8 cellular contexts compared by ENCODE assay signal in genomic region chr3:128491900-128492352, GRCh38.
DNase-seq lines count a peak whose midpoint lies in the region; ATAC-seq and TF ChIP-seq lines count a peak whose summit lies in the region.
"Had no signal": no experiment of that assay in that cellular context is flagged by ENCODE, and none has a peak within 500 bp of the region (broad histone marks: within the 10 kb centered on the region; RNA-seq: fewer than 3 reads in every experiment).

No MANE protein-coding gene starts in this region.

- ATAC-seq in effector memory CD8-positive, alpha-beta T cell (replicated peaks), result no peak
- ATAC-seq in HG03135 (IDR thresholded peaks at IDR 0.05; ENCODE audit: unreplicated experiment) (no peak), GM18873 (IDR thresholded peaks at IDR 0.05; ENCODE audit: low FRiP score, unreplicated experiment) (no peak)

- H3K27ac Mint-ChIP-seq in effector memory CD8-positive, alpha-beta T cell, result no peak overlapping the region
- H3K27ac Mint-ChIP-seq: activated T-helper 1 cell treated with anti-CD3 and anti-CD28 coated beads, Interleukin-12 subunit alpha, Interleukin-12 subunit beta, Interleukin-2, Interleukin-4 antibody, amounts not matched to agents 30 ng/mL and 10 ng/mL and 1 ng/mL, durations not matched to agents 14 hours and 24 hours and 36 hours had no signal

- H3K27ac ChIP-seq in parathyroid adenoma, result no peak overlapping the region

- peaks cover 8% of the 10 kb centered on the region for H3K4me1 ChIP-seq in parathyroid adenoma

- peaks cover 20 to 24% of the 10 kb centered on the region in 2 donors for H3K4me1 Mint-ChIP-seq in effector memory CD8-positive, alpha-beta T cell (ENCODE audit: low read depth in 2 of 2)

- no peaks in the 10 kb centered on the region for H3K79me2 ChIP-seq in parathyroid adenoma

- H3K4me2 ChIP-seq in parathyroid adenoma (ENCODE audit: low read length), result peak overlapping the region; percentile 93

- peaks cover 75 to 95% of the 10 kb centered on the region in 2 donors for H3K27me3 Mint-ChIP-seq in effector memory CD8-positive, alpha-beta T cell

- no peaks in the 10 kb centered on the region for H3K27me3 ChIP-seq in parathyroid adenoma (ENCODE audit: control insufficient read depth, insufficient read depth, low read length)

- TF ChIP-seq POLR2A in NB4 (IDR thresholded peaks at IDR 0.05; ENCODE audit: extremely low read depth, insufficient read length), result no peak

- H3K9ac ChIP-seq in parathyroid adenoma, result no peak overlapping the region

- H3K36me3 Mint-ChIP-seq in effector memory CD8-positive, alpha-beta T cell (ENCODE audit: insufficient read depth), result peaks cover 3% of the 10 kb centered on the region

- no peak overlapping the region for H2AFZ ChIP-seq in parathyroid adenoma

- TF ChIP-seq CTCF in NB4 (IDR thresholded peaks at IDR 0.05; ENCODE audit: low read depth, low read length) (no peak), parathyroid adenoma (IDR thresholded peaks at IDR 0.05) (no peak)

- no peaks in the 10 kb centered on the region for H3K9me3 ChIP-seq in parathyroid adenoma (ENCODE audit: control insufficient read depth, low read length)

- peak; percentile 11 for DNase-seq in DMS53 treated with DMSO at 0.1 percent for 48 hours (lab: John Stamatoyannopoulos, UW; ENCODE audit: unreplicated experiment)
- peak; percentile 53 for DNase-seq in NB4 (ENCODE audit: low read depth)
- DNase-seq in effector memory CD8-positive, alpha-beta T cell, result no peak
- no peak for DNase-seq in stimulated activated CD4-positive, alpha-beta T cell treated with anti-CD3 and anti-CD28 coated beads, Interleukin-1b, Interleukin-23, amount 100 ng/mL, for 48 hours

- no peaks in the 10 kb centered on the region for H3K9me3 Mint-ChIP-seq in effector memory CD8-positive, alpha-beta T cell
- H3K9me3 Mint-ChIP-seq: activated T-helper 1 cell treated with anti-CD3 and anti-CD28 coated beads, Interleukin-12 subunit alpha, Interleukin-12 subunit beta, Interleukin-2, Interleukin-4 antibody, amounts not matched to agents 30 ng/mL and 10 ng/mL and 1 ng/mL, durations not matched to agents 14 hours and 24 hours and 36 hours had no signal

- H3K36me3 ChIP-seq in parathyroid adenoma (ENCODE audit: control insufficient read depth, insufficient read depth, low read length), result no peaks in the 10 kb centered on the region

- peak overlapping the region; percentile 20 to 51 for H3K4me3 Mint-ChIP-seq in effector memory CD8-positive, alpha-beta T cell
- H3K4me3 Mint-ChIP-seq: activated T-helper 1 cell treated with anti-CD3 and anti-CD28 coated beads, Interleukin-12 subunit alpha, Interleukin-12 subunit beta, Interleukin-2, Interleukin-4 antibody, amounts not matched to agents 30 ng/mL and 10 ng/mL and 1 ng/mL, durations not matched to agents 14 hours and 24 hours and 36 hours had no signal

- H3K4me3 ChIP-seq in NB4 (ENCODE audit: low read depth, low read length) (peak overlapping the region; percentile 88), parathyroid adenoma (ENCODE audit: low read depth, low read length) (peak overlapping the region; percentile 75)

Comparison
In these comparisons a context has a peak if more than half of its experiments do, and no peak if none do; other contexts are left out.
1. DNase-seq: peak in DMS53 treated with DMSO at 0.1 percent for 48 hours (single experiment) and NB4 (single experiment); none in effector memory CD8-positive, alpha-beta T cell (0 of 3) and stimulated activated CD4-positive, alpha-beta T cell treated with anti-CD3 and anti-CD28 coated beads, Interleukin-1b, Interleukin-23, amount 100 ng/mL, for 48 hours (single experiment).